Comparison of ENCODE assay signal across 22 cellular contexts in the genomic region with DNA sequence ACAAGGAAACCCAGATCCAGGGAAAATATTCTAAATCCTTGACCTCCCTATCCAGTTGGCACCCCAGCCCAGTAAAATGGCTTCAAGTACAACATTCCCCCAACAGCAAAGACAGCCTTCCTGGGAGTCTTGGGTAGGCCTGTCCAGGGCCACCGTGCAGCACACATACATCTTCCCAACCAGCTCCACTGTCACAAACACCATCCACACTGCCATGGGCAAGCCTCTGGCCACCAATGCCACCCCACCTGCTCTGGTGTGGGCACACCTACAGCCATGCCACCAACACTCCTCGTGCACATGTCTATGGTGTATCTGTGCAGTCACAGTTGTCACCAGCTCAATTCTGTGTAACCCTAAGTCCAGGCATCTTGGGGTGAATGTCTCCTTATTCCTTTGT.
"Had no signal": no experiment of that assay in that cellular context is flagged by ENCODE, and none has a peak within 500 bp of the region (broad histone marks: within the 10 kb centered on the region; RNA-seq: fewer than 3 reads in every experiment).

No MANE protein-coding gene starts in this region.

- H3K27me3 ChIP-seq: SJSA1 had no signal

- H3K27ac ChIP-seq: HL-60, SJSA1, SK-N-MC had no signal

- H3K4me3 ChIP-seq: SJSA1, SK-N-MC had no signal

- FAIRE-seq: RCC 7860 had no signal

- DNase-seq: KBM-7, MV-4-11, NCI-H1048, NCI-H1105, NCI-H1417, NCI-H1436 treated with DMSO at 0.1 percent for 48 hours, NCI-H1694, NCI-H187 treated with DMSO at 0.1 percent for 48 hours, NCI-H2029 treated with DMSO at 0.1 percent for 48 hours, NCI-H2171, NCI-H226, NCI-H446, NCI-H510A, NCI-H524 treated with DMSO at 0.1 percent for 48 hours, NCI-H774, Right ventricle myocardium superior, RPMI8226, SIG-M5 had no signal

- H3K9me3 ChIP-seq: SJSA1 had no signal

- H3K36me3 ChIP-seq: SJSA1 had no signal
